In the genomic region with DNA sequence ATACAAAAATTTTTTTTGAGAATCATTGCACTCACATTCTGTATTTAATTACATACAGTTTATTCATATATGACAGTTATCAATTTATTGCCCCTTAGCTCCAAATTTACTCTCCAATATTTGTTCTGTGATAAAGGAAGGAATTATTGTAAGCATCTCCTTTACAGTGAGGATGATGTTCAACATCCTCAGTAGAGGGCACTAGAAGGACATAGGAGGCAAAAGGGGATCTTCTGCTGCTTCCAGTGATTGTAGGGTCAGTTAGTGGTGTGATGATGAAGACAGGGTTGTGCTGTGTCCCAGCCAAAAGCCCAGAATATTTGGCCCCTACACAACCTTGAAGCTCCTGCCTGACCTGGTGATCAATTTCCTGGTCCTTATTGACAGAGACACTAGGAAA, we compare ENCODE assay signal across 19 cellular contexts.
DNase-seq lines count a peak whose midpoint lies in the region; ATAC-seq, FAIRE-seq and TF ChIP-seq lines count a peak whose summit lies in the region.
"Had no signal": no experiment of that assay in that cellular context is flagged by ENCODE, and none has a peak within 500 bp of the region (broad histone marks: within the 10 kb centered on the region; RNA-seq: fewer than 3 reads in every experiment).

No MANE protein-coding gene starts in this region.

- H3K9me3 ChIP-seq in A549 (no peaks in the 10 kb centered on the region), vagina (no peaks in the 10 kb centered on the region)
- H3K9me3 ChIP-seq: adrenal gland, mucosa of descending colon, thyroid gland had no signal

- POLR2A ChIA-PET in A549 (lab: Yijun Ruan, JAX), result no interaction called here

- H3K4me1 ChIP-seq in A549 (peaks cover 15% of the 10 kb centered on the region), vagina (peaks cover 5% of the 10 kb centered on the region)
- H3K4me1 ChIP-seq: adrenal gland, thyroid gland had no signal

- H3K4me2 ChIP-seq in A549, result no peak overlapping the region
- H3K4me2 ChIP-seq: PC-9 had no signal

- no peaks in the 10 kb centered on the region for H3K27me3 ChIP-seq in vagina
- H3K27me3 ChIP-seq: adrenal gland, thyroid gland had no signal

- no peaks in the 10 kb centered on the region for H3K36me3 ChIP-seq in vagina
- H3K36me3 ChIP-seq: adrenal gland, thyroid gland had no signal

- ATAC-seq in A549, result peak in 1 of 2 experiments; percentile 63; a peak in 3 of 6 replicates
- ATAC-seq: mucosa of descending colon had no signal

- H3K4me3 ChIP-seq in A549 (no peak overlapping the region), foreskin fibroblast (ENCODE audit: low read depth in 1 of 2, low read length in 2 of 2) (no peak overlapping the region), vagina (no peak overlapping the region)
- H3K4me3 ChIP-seq: adrenal gland, mucosa of descending colon, PC-9, thyroid gland had no signal

- TF ChIP-seq EP300 in A549 (IDR thresholded peaks at IDR 0.05), result no peak

- H3K27ac ChIP-seq in A549, result peak overlapping the region; percentile 38 to 73; a peak in 4 of 6 replicates
- no peak overlapping the region for H3K27ac ChIP-seq in vagina
- H3K27ac ChIP-seq: adrenal gland, PC-9, thyroid gland had no signal

- DNase-seq in A549 (ENCODE audit: low read depth in 1 of 2, low spot score in 1 of 2) (no peak), OCI-M1 (lab: John Stamatoyannopoulos, UW) (peak; percentile 19), foreskin fibroblast (no peak), D721Med (ENCODE audit: insufficient read length, low spot score) (no peak), vagina (ENCODE audit: extremely low spot score in 2 of 2) (no peak), activated gamma-delta T cell treated with Interleukin-2 at 50 U/mL for 16 hours (no peak)
- DNase-seq in activated T-cell treated with anti-CD3 and anti-CD28 coated beads, Interleukin-2, amount 50 U/mL, for 1 hour, result no peak
- DNase-seq: activated CD4-positive, CD25-positive, alpha-beta regulatory T cell treated with anti-CD3 and anti-CD28 coated beads, Interleukin-2, amount 50 U/mL, for 72 hours; activated T-cell treated with anti-CD3 and anti-CD28 coated beads for 4 hours; adrenal gland; dermis blood vessel endothelial cell; DMS53; GOT3; mucosa of descending colon; NCI-H1105 treated with DMSO at 0.1 percent for 48 hours; NCI-H226; PC-9; thyroid gland had no signal

- intact Hi-C loops in vagina (cut with DNase I), result loop anchor here (10.0 kb wide), 1 partner anchor 177 kb away; no protein-coding TSS in a partner anchor

- TF ChIP-seq CTCF in A549 (IDR thresholded peaks at IDR 0.05) (peak; percentile 26; the same call in 2 of the 3 replicates), GM12873 (IDR thresholded peaks at IDR 0.05; ENCODE audit: insufficient read depth, low read depth, low read length, missing control alignments) (peak; percentile 9), foreskin fibroblast (IDR thresholded peaks at IDR 0.05; ENCODE audit: low read depth, low read length) (peak; percentile 7), D721Med (IDR thresholded peaks at IDR 0.05; ENCODE audit: insufficient read depth, missing control alignments) (no peak), vagina (IDR thresholded peaks at IDR 0.05) (no peak)

- FAIRE-seq in A549 (lab: Jason Lieb, UNC) (no peak), D721Med (lab: Jason Lieb, UNC) (no peak)

- peak in 1 of 2 experiments; percentile 30; a peak in 2 of 5 replicates for TF ChIP-seq RAD21 in A549 (conservative IDR thresholded peaks at IDR 0.05 in 1 of 2, IDR thresholded peaks at IDR 0.05 in 1 of 2)

- TF ChIP-seq POLR2A in A549 (IDR thresholded peaks at IDR 0.05; ENCODE audit: low read length), result no peak
- TF ChIP-seq POLR2A in vagina (IDR thresholded peaks at IDR 0.05), result no peak

- CTCF ChIA-PET in A549 (lab: Yijun Ruan, JAX), result interaction anchor here (1.2 to 5.9 kb wide), 4 partner anchors 9 to 182 kb away, joined by 3 to 111 read pairs (median 4); no protein-coding TSS in a partner anchor

TF ChIP-seq in A549, 52 proteins besides CTCF, POLR2A, EP300 and RAD21:
- TF ChIP-seq SMC3 (IDR thresholded peaks at IDR 0.05), result peak; percentile 16; the same call in 1 of the 3 replicates
- TF ChIP-seq, protein P1, sequence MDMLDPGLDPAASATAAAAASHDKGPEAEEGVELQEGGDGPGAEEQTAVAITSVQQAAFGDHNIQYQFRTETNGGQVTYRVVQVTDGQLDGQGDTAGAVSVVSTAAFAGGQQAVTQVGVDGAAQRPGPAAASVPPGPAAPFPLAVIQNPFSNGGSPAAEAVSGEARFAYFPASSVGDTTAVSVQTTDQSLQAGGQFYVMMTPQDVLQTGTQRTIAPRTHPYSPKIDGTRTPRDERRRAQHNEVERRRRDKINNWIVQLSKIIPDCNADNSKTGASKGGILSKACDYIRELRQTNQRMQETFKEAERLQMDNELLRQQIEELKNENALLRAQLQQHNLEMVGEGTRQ (IDR thresholded peaks at IDR 0.05), result no peak

Comparison
In these comparisons a context has a peak if more than half of its experiments do, and no peak if none do; other contexts are left out.
1. CTCF ChIP-seq: peak in A549 (single experiment), GM12873 (single experiment) and foreskin fibroblast (single experiment); none in D721Med (single experiment) and vagina (0 of 3).